Comparison of ENCODE assay signal across 14 cellular contexts in the genomic region with DNA sequence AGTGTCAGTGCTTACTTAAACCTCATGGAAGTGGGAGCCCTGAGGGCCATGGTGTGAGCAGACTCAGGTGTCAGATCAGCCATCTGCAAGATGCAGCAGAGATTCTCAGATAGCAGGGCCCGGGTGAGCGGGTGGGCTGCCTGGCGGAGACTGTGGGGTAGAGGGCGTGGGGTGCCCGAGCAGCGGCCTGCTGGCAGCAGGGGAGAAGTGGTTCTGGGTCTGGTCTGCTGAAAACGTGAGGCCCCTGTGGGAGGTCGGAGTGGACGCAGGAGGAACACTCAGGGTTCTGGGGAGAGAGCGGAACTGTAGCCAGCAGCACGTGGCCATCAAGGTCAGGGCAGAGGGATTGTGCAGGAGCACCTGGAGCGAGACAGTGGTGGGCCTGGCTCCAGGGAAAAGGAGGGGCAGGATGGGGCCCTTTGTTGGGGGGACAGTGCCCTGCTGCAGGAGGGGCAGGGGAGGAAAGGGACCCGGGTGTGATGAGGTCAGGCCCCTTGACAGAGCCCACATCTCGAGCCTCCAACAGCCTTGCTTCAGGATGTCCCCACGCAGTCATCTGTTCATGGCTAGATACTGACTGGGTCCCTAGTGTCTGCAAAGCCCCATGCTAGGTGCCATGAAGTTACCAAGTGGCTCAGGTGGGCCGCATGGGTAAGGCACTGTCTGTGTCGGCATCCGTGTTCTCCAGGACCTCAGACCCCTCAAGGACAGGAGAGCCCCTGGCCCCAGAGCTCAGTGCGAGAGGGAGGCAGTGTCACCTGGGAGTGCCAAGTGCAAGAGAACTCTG. TPM values are rescaled to one million over a fixed set of nuclear protein-coding genes. Genes with fewer than 3 reads are reported as not detected.
DNase-seq lines count a peak whose midpoint lies in the region; ATAC-seq and TF ChIP-seq lines count a peak whose summit lies in the region.
"Had no signal": no experiment of that assay in that cellular context is flagged by ENCODE, and none has a peak within 500 bp of the region (broad histone marks: within the 10 kb centered on the region; RNA-seq: fewer than 3 reads in every experiment).

No MANE protein-coding gene starts in this region.

- peak overlapping the region; percentile 48 for H3K18ac ChIP-seq in neuronal stem cell (ENCODE audit: low read length)

- no peak overlapping the region for H3K4me2 ChIP-seq in neuronal stem cell (ENCODE audit: insufficient read depth, low read length, poor library complexity, severe bottlenecking)

- H3K36me3 Mint-ChIP-seq in activated naive CD8-positive, alpha-beta T cell treated with anti-CD3 and anti-CD28 coated beads, Interleukin-2, amount 50 U/mL, for 24 hours (ENCODE audit: low read depth) = peaks cover 20% of the 10 kb centered on the region
- H3K36me3 Mint-ChIP-seq in CD4-positive, alpha-beta memory T cell = peaks cover 0 to 7% of the 10 kb centered on the region in 2 donors

- H3K4me3 Mint-ChIP-seq in activated naive CD8-positive, alpha-beta T cell treated with anti-CD3 and anti-CD28 coated beads, Interleukin-2, amount 50 U/mL, for 24 hours = no peak overlapping the region
- no peak overlapping the region for H3K4me3 Mint-ChIP-seq in CD4-positive, alpha-beta memory T cell
- H3K4me3 Mint-ChIP-seq: CD14-positive monocyte; naive thymus-derived CD4-positive, alpha-beta T cell had no signal

- H3K27me3 ChIP-seq in H7 (ENCODE audit: control insufficient read depth, insufficient read depth, low read length) (no peaks in the 10 kb centered on the region), neuronal stem cell (ENCODE audit: control insufficient read depth in 3 of 3, insufficient read depth in 3 of 3, low read depth in 1 of 3, low read length in 3 of 3) (peaks cover 0 to 2% (median 0%) of the 10 kb centered on the region in 3 experiments)
- H3K27me3 ChIP-seq in CD4-positive, alpha-beta memory T cell (ENCODE audit: insufficient read depth, low read length) = no peaks in the 10 kb centered on the region

- no peak for ATAC-seq in activated naive CD8-positive, alpha-beta T cell treated with anti-CD3 and anti-CD28 coated beads, Interleukin-2, amount 50 U/mL, for 24 hours

- no peaks in the 10 kb centered on the region for H3K27me3 Mint-ChIP-seq in activated naive CD8-positive, alpha-beta T cell treated with anti-CD3 and anti-CD28 coated beads, Interleukin-2, amount 50 U/mL, for 24 hours
- H3K27me3 Mint-ChIP-seq in CD4-positive, alpha-beta memory T cell = no peaks in the 10 kb centered on the region
- H3K27me3 Mint-ChIP-seq: naive thymus-derived CD4-positive, alpha-beta T cell had no signal

- H3K27ac Mint-ChIP-seq in activated naive CD8-positive, alpha-beta T cell treated with anti-CD3 and anti-CD28 coated beads, Interleukin-2, amount 50 U/mL, for 24 hours = peak overlapping the region; percentile 46
- H3K27ac Mint-ChIP-seq in CD4-positive, alpha-beta memory T cell = peak overlapping the region in 1 of 7 donors; percentile 53
- H3K27ac Mint-ChIP-seq: naive thymus-derived CD4-positive, alpha-beta T cell had no signal

- H3K4me1 ChIP-seq in neuronal stem cell (ENCODE audit: control insufficient read depth in 2 of 2, insufficient read depth in 1 of 2, low read depth in 1 of 2, low read length in 2 of 2) = peaks cover 4 to 7% of the 10 kb centered on the region in 2 donors
- no peaks in the 10 kb centered on the region for H3K4me1 ChIP-seq in CD4-positive, alpha-beta memory T cell (ENCODE audit: insufficient read depth, low read length)

- TF ChIP-seq CTCF in C4-2B (conservative IDR thresholded peaks at IDR 0.05) = no peak

- no peak overlapping the region for H2BK5ac ChIP-seq in neuronal stem cell (ENCODE audit: low read length)

- peak overlapping the region; percentile 99 for H3K4ac ChIP-seq in neuronal stem cell (ENCODE audit: low read length)

- peak overlapping the region; percentile 1; the same call in 1 of the 2 replicates for H3K27ac ChIP-seq in C4-2B
- H3K27ac ChIP-seq in neuronal stem cell (replicated peaks; ENCODE audit: low read length) = no peak overlapping the region
- H3K27ac ChIP-seq in CD4-positive, alpha-beta memory T cell (ENCODE audit: low read depth, low read length) = no peak overlapping the region
- H3K27ac ChIP-seq: lower lobe of right lung, thoracic aorta, VCaP had no signal

- H3K4me3 ChIP-seq in H7 (ENCODE audit: insufficient read depth, low read depth, low read length) (no peak overlapping the region), neuronal stem cell (ENCODE audit: low read length in 2 of 2) (no peak overlapping the region)
- no peak overlapping the region for H3K4me3 ChIP-seq in CD4-positive, alpha-beta memory T cell (ENCODE audit: low read length in 2 of 2)
- H3K4me3 ChIP-seq: lower lobe of right lung, thoracic aorta had no signal

- peak overlapping the region; percentile 40 for H3K9ac ChIP-seq in neuronal stem cell (ENCODE audit: low read depth, low read length, poor library complexity)

- H3K36me3 ChIP-seq in H7 (replicated peaks; ENCODE audit: control insufficient read depth, insufficient read depth, low read length) = no peaks in the 10 kb centered on the region; the same call in 1 of the 2 replicates
- peaks cover 2 to 5% of the 10 kb centered on the region in 2 donors for H3K36me3 ChIP-seq in neuronal stem cell (replicated peaks in 1 of 2; ENCODE audit: control insufficient read depth in 2 of 2, insufficient read depth in 2 of 2, low read length in 2 of 2)
- no peaks in the 10 kb centered on the region for H3K36me3 ChIP-seq in CD4-positive, alpha-beta memory T cell (ENCODE audit: insufficient read depth, low read length)
- H3K36me3 ChIP-seq: lower lobe of right lung, thoracic aorta had no signal

- H4K91ac ChIP-seq in neuronal stem cell (ENCODE audit: low read depth, low read length, poor library complexity) = no peak overlapping the region

- CTCF ChIA-PET in CD4-positive, alpha-beta memory T cell (lab: Charles Lee; ENCODE audit: partially characterized antibody) = no interaction called here

- no peak overlapping the region for H2BK12ac ChIP-seq in neuronal stem cell (ENCODE audit: low read length)

- peaks cover 0 to 4% of the 10 kb centered on the region in 2 donors for H3K9me3 ChIP-seq in neuronal stem cell (replicated peaks in 1 of 2; ENCODE audit: control insufficient read depth in 2 of 2, insufficient read depth in 1 of 2, low read depth in 1 of 2, low read length in 2 of 2)
- no peaks in the 10 kb centered on the region for H3K9me3 ChIP-seq in CD4-positive, alpha-beta memory T cell (ENCODE audit: control insufficient read depth in 1 of 2, low read length in 2 of 2)
- H3K9me3 ChIP-seq: lower lobe of right lung, thoracic aorta had no signal

- POLR2A ChIA-PET in CD4-positive, alpha-beta memory T cell (lab: Charles Lee; ENCODE audit: partially characterized antibody) = no interaction called here

- no peak overlapping the region for H2AFZ ChIP-seq in neuronal stem cell (ENCODE audit: low read length)

- H3K14ac ChIP-seq in neuronal stem cell (ENCODE audit: low read length) = no peak overlapping the region

- intact Hi-C loops in CD4-positive, alpha-beta memory T cell (cut with micrococcal nuclease) = no loop called here

- peak overlapping the region; percentile 90 for H2BK15ac ChIP-seq in neuronal stem cell (ENCODE audit: low read length)

- peaks cover 13% of the 10 kb centered on the region for H3K4me1 Mint-ChIP-seq in activated naive CD8-positive, alpha-beta T cell treated with anti-CD3 and anti-CD28 coated beads, Interleukin-2, amount 50 U/mL, for 24 hours
- peaks cover 0 to 2% (median 0%) of the 10 kb centered on the region in 4 donors for H3K4me1 Mint-ChIP-seq in CD4-positive, alpha-beta memory T cell

- H3K79me1 ChIP-seq in neuronal stem cell (ENCODE audit: low read depth, low read length) = no peaks in the 10 kb centered on the region

- H4K8ac ChIP-seq in neuronal stem cell (ENCODE audit: low read depth, low read length) = no peak overlapping the region

- H2BK120ac ChIP-seq in neuronal stem cell (ENCODE audit: low read depth, low read length) = no peak overlapping the region

- DNase-seq in H7 (peak; percentile 67), neuronal stem cell (ENCODE audit: low spot score) (no peak), germinal center (ENCODE audit: low spot score) (no peak), UCSD-AML1 (lab: John Stamatoyannopoulos, UW; ENCODE audit: unreplicated experiment) (no peak)
- no peak for DNase-seq in activated naive CD8-positive, alpha-beta T cell treated with anti-CD3 and anti-CD28 coated beads, Interleukin-2, amount 50 U/mL, for 24 hours
- DNase-seq in CD4-positive, alpha-beta memory T cell = no peak
- DNase-seq: amniotic stem cell, NCI-H187 had no signal

- no CpG with 5 or more reads among the region's 19 CpGs for WGBS in neuronal stem cell (ENCODE audit: extremely low coverage in 2 of 2, insufficient read length in 2 of 2, insufficient replicate concordance in 1 of 2), 2 donors

- peak overlapping the region; percentile 90 for H3K23ac ChIP-seq in neuronal stem cell (ENCODE audit: low read depth, low read length, poor library complexity)

- no peaks in the 10 kb centered on the region for H3K9me3 Mint-ChIP-seq in activated naive CD8-positive, alpha-beta T cell treated with anti-CD3 and anti-CD28 coated beads, Interleukin-2, amount 50 U/mL, for 24 hours
- no peaks in the 10 kb centered on the region for H3K9me3 Mint-ChIP-seq in CD4-positive, alpha-beta memory T cell
- H3K9me3 Mint-ChIP-seq: CD14-positive monocyte; naive thymus-derived CD4-positive, alpha-beta T cell had no signal

- no peak overlapping the region for H2AK5ac ChIP-seq in neuronal stem cell (ENCODE audit: low read depth, low read length)

RNA-seq across cellular contexts. Expression of gene ESPNL, which starts 2.7 kb away (rescaled TPM):
- total RNA-seq in H7 (2014; rRNA removed; shearing (Covaris generic)) = 0.81 and 1.5 TPM in 2 replicates
- polyA plus RNA-seq in neuronal stem cell (2013, experiment 1 of 2) = 0.45 TPM
- 0.46 TPM for polyA plus RNA-seq in neuronal stem cell (2013, experiment 2 of 2)
- under 1 TPM; 0.28 to 0.41 TPM for total RNA-seq in CD4-positive, alpha-beta memory T cell
- not detected for polyA plus RNA-seq in CD4-positive, alpha-beta memory T cell
- polyA plus RNA-seq: CD14-positive monocyte; naive thymus-derived CD4-positive, alpha-beta T cell had no signal

RNA-seq across cellular contexts. Expression of gene SCLY, which starts 36.6 kb away (rescaled TPM):
- total RNA-seq in H7 (2014; rRNA removed; shearing (Covaris generic)) = 50.6 and 53.0 TPM in 2 replicates
- 19.6 TPM for polyA plus RNA-seq in neuronal stem cell (2013, experiment 1 of 2)
- polyA plus RNA-seq in neuronal stem cell (2013, experiment 2 of 2) = 19.6 TPM
- 10 to 100 TPM; 35.9 to 37.9 TPM for total RNA-seq in CD4-positive, alpha-beta memory T cell
- 10 to 100 TPM; 17.7 to 18.9 TPM for polyA plus RNA-seq in CD4-positive, alpha-beta memory T cell

RNA-seq across cellular contexts. Expression of gene KLHL30, which starts 41.1 kb away (rescaled TPM):
- total RNA-seq in H7 (2014; rRNA removed; shearing (Covaris generic)) = 0.04 and 0.10 TPM in 2 replicates
- polyA plus RNA-seq in neuronal stem cell (2013, experiment 1 of 2) = 0.06 TPM
- 0.07 TPM for polyA plus RNA-seq in neuronal stem cell (2013, experiment 2 of 2)
- total RNA-seq in CD4-positive, alpha-beta memory T cell = not detected
- not detected for polyA plus RNA-seq in CD4-positive, alpha-beta memory T cell
- total RNA-seq: naive thymus-derived CD4-positive, alpha-beta T cell had no signal
- polyA plus RNA-seq: naive thymus-derived CD4-positive, alpha-beta T cell had no signal
